Comparison of ENCODE assay signal across 32 cellular contexts in the genomic region with DNA sequence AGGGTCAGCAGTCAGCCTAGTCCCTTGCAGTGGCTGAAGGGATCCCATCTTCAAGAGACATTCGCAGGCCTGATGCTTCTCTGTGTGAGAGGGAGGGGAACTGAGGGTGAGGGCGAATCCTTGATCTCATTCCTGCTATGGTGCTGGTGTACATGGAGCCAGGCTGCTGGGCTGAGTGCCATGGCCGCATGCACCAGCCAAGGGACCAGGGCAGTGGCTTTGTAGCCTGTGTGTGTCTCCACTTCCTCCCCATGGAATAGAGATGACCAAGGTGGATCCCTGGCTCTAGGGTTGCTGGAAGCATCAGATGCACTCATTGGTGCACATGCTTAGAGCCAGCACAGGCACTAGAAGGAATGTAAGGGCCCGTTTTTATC.
DNase-seq lines count a peak whose midpoint lies in the region; ATAC-seq, FAIRE-seq and TF ChIP-seq lines count a peak whose summit lies in the region.
"Had no signal": no experiment of that assay in that cellular context is flagged by ENCODE, and none has a peak within 500 bp of the region (broad histone marks: within the 10 kb centered on the region; RNA-seq: fewer than 3 reads in every experiment).

No MANE protein-coding gene starts in this region.

- no peaks in the 10 kb centered on the region for H3K36me3 ChIP-seq in SJSA1
- no peaks in the 10 kb centered on the region for H3K36me3 ChIP-seq in mesodermal cell (ENCODE audit: control insufficient read depth, insufficient read depth, low read length)
- H3K36me3 ChIP-seq in skeletal muscle satellite cell (ENCODE audit: insufficient read depth, low read length) = no peaks in the 10 kb centered on the region
- no peaks in the 10 kb centered on the region for H3K36me3 ChIP-seq in HepG2 (replicated peaks in 1 of 2; ENCODE audit: control insufficient read depth in 1 of 2, insufficient read depth in 2 of 2, low read length in 2 of 2)
- H3K36me3 ChIP-seq: ascending aorta, BLaER1, left lung, MG63, thoracic aorta, vagina had no signal

- FAIRE-seq in H54 (lab: Jason Lieb, UNC) (no peak), HepG2 (lab: Jason Lieb, UNC) (no peak), D721Med (lab: Jason Lieb, UNC) (no peak)
- FAIRE-seq: GM12891, small intestine had no signal

- 85% methylated on average over 3 to 4 of the region's 4 CpGs for WGBS in mesodermal cell (ENCODE audit: insufficient coverage in 2 of 2), 2 experiments
- 0% methylated on average over 4 of the region's 4 CpGs for WGBS in HepG2 (ENCODE audit: low lambda C conversion rate)

- TF ChIP-seq CTCF in HepG2 (CRISPR knock-in tag; IDR thresholded peaks at IDR 0.05) (no peak), D721Med (IDR thresholded peaks at IDR 0.05; ENCODE audit: insufficient read depth, missing control alignments) (no peak)

- POLR2A ChIA-PET in HepG2 (lab: Yijun Ruan, JAX) = no interaction called here

- no peaks in the 10 kb centered on the region for H4K20me1 ChIP-seq in HepG2 (ENCODE audit: insufficient read depth, low read length)
- H4K20me1 ChIP-seq: BLaER1 had no signal

- H3K27me3 ChIP-seq in SJSA1 (replicated peaks) (no peaks in the 10 kb centered on the region), skeletal muscle satellite cell (ENCODE audit: control insufficient read depth, insufficient read depth, low read length) (no peaks in the 10 kb centered on the region), HepG2 (ENCODE audit: control insufficient read depth in 1 of 2, insufficient read depth in 2 of 2, low read length in 2 of 2) (peaks cover 4 to 76% of the 10 kb centered on the region in 2 experiments; a peak in 4 of 5 replicates)
- H3K27me3 ChIP-seq: ascending aorta, BLaER1, MG63, vagina had no signal

- CTCF ChIA-PET in HepG2 (lab: Yijun Ruan, JAX; ENCODE audit: low intra/inter-chr PET ratio, low total read pairs) = no interaction called here

- no peaks in the 10 kb centered on the region for H3K9me3 ChIP-seq in SJSA1 (replicated peaks)
- H3K9me3 ChIP-seq in mesodermal cell (ENCODE audit: control insufficient read depth, low read length) = no peaks in the 10 kb centered on the region
- H3K9me3 ChIP-seq in skeletal muscle satellite cell (replicated peaks; ENCODE audit: low read length) = no peaks in the 10 kb centered on the region
- H3K9me3 ChIP-seq in HepG2 (ENCODE audit: low read length) = no peaks in the 10 kb centered on the region
- H3K9me3 ChIP-seq: ascending aorta, BLaER1, left lung, MG63, thoracic aorta, vagina had no signal

- H3K4me1 ChIP-seq in SJSA1 (replicated peaks) (peaks cover 78% of the 10 kb centered on the region), mesodermal cell (ENCODE audit: control insufficient read depth, insufficient read depth, low read length, poor library complexity, severe bottlenecking) (peaks cover 23% of the 10 kb centered on the region), skeletal muscle satellite cell (ENCODE audit: control insufficient read depth, insufficient read depth, low read length) (peaks cover 53% of the 10 kb centered on the region), HepG2 (ENCODE audit: insufficient read depth, low read length) (no peaks in the 10 kb centered on the region)
- H3K4me1 ChIP-seq: BLaER1, left lung, vagina had no signal

- H3K27ac ChIP-seq in SJSA1 (peak overlapping the region; percentile 99), mesodermal cell (ENCODE audit: low read depth, low read length, severe bottlenecking) (peak overlapping the region; percentile 50), HepG2 (ENCODE audit: extremely low read length, insufficient read depth, low read length) (no peak overlapping the region)
- H3K27ac ChIP-seq: BLaER1, left lung, SK-N-MC, thoracic aorta, vagina had no signal

- no peak for ATAC-seq in GM21390 (IDR thresholded peaks at IDR 0.05; ENCODE audit: unreplicated experiment)
- no peak for ATAC-seq in HepG2
- ATAC-seq: activated T-cell treated with anti-CD3 and anti-CD28 coated beads, Interleukin-2, amount 50 U/mL, for 4 hours; esophagus mucosa; left lung; stimulated activated naive CD8-positive, alpha-beta T cell treated with anti-CD3 and anti-CD28 coated beads, Interleukin-15, amount 100 ng/mL, for 72 hours had no signal

- no TSS peak for BruUV-seq in HepG2 (replicated peaks; lab: Mats Ljungman, UMichigan)

- in situ Hi-C loops in HepG2 (cut with HindIII; ENCODE audit: extremely low pct_ligation_motif_present, low pct_unique_long_range_greater_than_20kb) = no loop called here

- no peak for TF ChIP-seq EP300 in HepG2 (IDR thresholded peaks at IDR 0.05; ENCODE audit: low read depth in 2 of 2, low read length in 2 of 2)
- no peak for TF ChIP-seq EP300 in HepG2 (CRISPR knock-in tag; IDR thresholded peaks at IDR 0.05; ENCODE audit: borderline replicate concordance)

- no peak for DNase-seq in H54 (ENCODE audit: insufficient read length, low spot score)
- no peak for DNase-seq in SJSA1 (ENCODE audit: low read depth in 1 of 2, low spot score in 2 of 2)
- DNase-seq in HepG2 (ENCODE audit: low spot score) = no peak
- DNase-seq in 8988T = no peak
- DNase-seq in D721Med (ENCODE audit: insufficient read length, low spot score) = no peak
- DNase-seq: activated CD4-positive, alpha-beta T cell treated with anti-CD3 and anti-CD28 coated beads, Interleukin-2, amount 50 U/mL, for 1 hour; activated CD4-positive, CD25-positive, alpha-beta regulatory T cell; activated T-cell treated with anti-CD3 and anti-CD28 coated beads, Interleukin-2, amount 50 U/mL, for 4 hours; central memory CD4-positive, alpha-beta T cell; DMS53; KG1; left lung; naive B cell; NCI-H1105 treated with DMSO at 0.1 percent for 48 hours; NCI-H1930; NCI-H2171 treated with DMSO at 0.1 percent for 48 hours; NCI-H510A; nucleus accumbens; small intestine; stimulated activated CD4-positive, alpha-beta T cell treated with anti-CD3 and anti-CD28 coated beads, Interleukin-1b, Interleukin-23, amount 100 ng/mL, for 48 hours; stimulated activated naive CD8-positive, alpha-beta T cell treated with anti-CD3 and anti-CD28 coated beads, Interleukin-15, amount 100 ng/mL, for 72 hours had no signal

- TF ChIP-seq RAD21 in HepG2 (CRISPR knock-in tag; IDR thresholded peaks at IDR 0.05) = no peak

- peak overlapping the region; percentile 52 for H3K4me2 ChIP-seq in skeletal muscle satellite cell (ENCODE audit: low read length)
- no peak overlapping the region for H3K4me2 ChIP-seq in HepG2 (ENCODE audit: low read depth, low read length)
- H3K4me2 ChIP-seq: BLaER1 had no signal

- intact Hi-C loops in HepG2 (cut with micrococcal nuclease; ENCODE audit: unreplicated experiment) = no loop called here

- TF ChIP-seq POLR2A in H54 (IDR thresholded peaks at IDR 0.05; ENCODE audit: low read depth, low read length) (0 out of 2 replicates have a peak, but pooled peaks have one; percentile 0), HepG2 (IDR thresholded peaks at IDR 0.05; ENCODE audit: insufficient read depth in 1 of 2, low read depth in 2 of 2, low read length in 2 of 2) (no peak)

- H3K9ac ChIP-seq in skeletal muscle satellite cell (ENCODE audit: low read depth, low read length) (peak overlapping the region; percentile 74), HepG2 (ENCODE audit: insufficient read depth, low read depth, low read length) (no peak overlapping the region)
- H3K9ac ChIP-seq: BLaER1 had no signal

- H3K79me2 ChIP-seq in HepG2 (ENCODE audit: insufficient read depth, low read length) = no peaks in the 10 kb centered on the region

- H2AFZ ChIP-seq in HepG2 (ENCODE audit: low read length) = no peak overlapping the region

- H3K4me3 ChIP-seq in SJSA1 (no peak overlapping the region), mesodermal cell (ENCODE audit: extremely low read depth, insufficient read depth, low read length, poor library complexity, severe bottlenecking) (no peak overlapping the region), skeletal muscle satellite cell (ENCODE audit: low read length) (no peak overlapping the region), HepG2 (replicated peaks in 1 of 3; ENCODE audit: insufficient read depth in 1 of 3, low read depth in 2 of 3, low read length in 3 of 3) (no peak overlapping the region)
- H3K4me3 ChIP-seq: ascending aorta, BLaER1, left lung, MG63, SK-N-MC, thoracic aorta, vagina had no signal

TF ChIP-seq in HepG2, 621 proteins besides CTCF, POLR2A, EP300 and RAD21 (continues in another document):
- no peak for TF ChIP-seq KDM1A (CRISPR knock-in tag; IDR thresholded peaks at IDR 0.05)
- TF ChIP-seq, protein P1, sequence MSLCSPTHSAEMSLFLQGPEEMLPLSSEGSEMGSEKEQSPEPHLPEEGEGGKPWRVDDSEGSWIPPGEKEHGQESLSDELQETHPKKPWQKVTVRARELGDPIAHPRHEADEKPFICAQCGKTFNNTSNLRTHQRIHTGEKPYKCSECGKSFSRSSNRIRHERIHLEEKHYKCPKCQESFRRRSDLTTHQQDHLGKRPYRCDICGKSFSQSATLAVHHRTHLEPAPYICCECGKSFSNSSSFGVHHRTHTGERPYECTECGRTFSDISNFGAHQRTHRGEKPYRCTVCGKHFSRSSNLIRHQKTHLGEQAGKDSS (CRISPR knock-in tag; IDR thresholded peaks at IDR 0.05; ENCODE audit: borderline replicate concordance, low read depth) = no peak
- TF ChIP-seq, protein P2, sequence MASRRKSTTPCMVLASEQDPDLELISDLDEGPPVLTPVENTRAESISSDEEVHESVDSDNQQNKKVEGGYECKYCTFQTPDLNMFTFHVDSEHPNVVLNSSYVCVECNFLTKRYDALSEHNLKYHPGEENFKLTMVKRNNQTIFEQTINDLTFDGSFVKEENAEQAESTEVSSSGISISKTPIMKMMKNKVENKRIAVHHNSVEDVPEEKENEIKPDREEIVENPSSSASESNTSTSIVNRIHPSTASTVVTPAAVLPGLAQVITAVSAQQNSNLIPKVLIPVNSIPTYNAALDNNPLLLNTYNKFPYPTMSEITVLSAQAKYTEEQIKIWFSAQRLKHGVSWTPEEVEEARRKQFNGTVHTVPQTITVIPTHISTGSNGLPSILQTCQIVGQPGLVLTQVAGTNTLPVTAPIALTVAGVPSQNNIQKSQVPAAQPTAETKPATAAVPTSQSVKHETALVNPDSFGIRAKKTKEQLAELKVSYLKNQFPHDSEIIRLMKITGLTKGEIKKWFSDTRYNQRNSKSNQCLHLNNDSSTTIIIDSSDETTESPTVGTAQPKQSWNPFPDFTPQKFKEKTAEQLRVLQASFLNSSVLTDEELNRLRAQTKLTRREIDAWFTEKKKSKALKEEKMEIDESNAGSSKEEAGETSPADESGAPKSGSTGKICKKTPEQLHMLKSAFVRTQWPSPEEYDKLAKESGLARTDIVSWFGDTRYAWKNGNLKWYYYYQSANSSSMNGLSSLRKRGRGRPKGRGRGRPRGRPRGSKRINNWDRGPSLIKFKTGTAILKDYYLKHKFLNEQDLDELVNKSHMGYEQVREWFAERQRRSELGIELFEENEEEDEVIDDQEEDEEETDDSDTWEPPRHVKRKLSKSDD (CRISPR knock-in tag; IDR thresholded peaks at IDR 0.05; ENCODE audit: low read depth) = no peak
- TF ChIP-seq, protein P3, sequence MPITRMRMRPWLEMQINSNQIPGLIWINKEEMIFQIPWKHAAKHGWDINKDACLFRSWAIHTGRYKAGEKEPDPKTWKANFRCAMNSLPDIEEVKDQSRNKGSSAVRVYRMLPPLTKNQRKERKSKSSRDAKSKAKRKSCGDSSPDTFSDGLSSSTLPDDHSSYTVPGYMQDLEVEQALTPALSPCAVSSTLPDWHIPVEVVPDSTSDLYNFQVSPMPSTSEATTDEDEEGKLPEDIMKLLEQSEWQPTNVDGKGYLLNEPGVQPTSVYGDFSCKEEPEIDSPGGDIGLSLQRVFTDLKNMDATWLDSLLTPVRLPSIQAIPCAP (CRISPR knock-in tag; IDR thresholded peaks at IDR 0.05; ENCODE audit: low read depth) = no peak
